In genomic region chr13:33184530-33184929, GRCh38 we compare ENCODE assay signal across 16 cellular contexts.
"Had no signal": no experiment of that assay in that cellular context is flagged by ENCODE, and none has a peak within 500 bp of the region (broad histone marks: within the 10 kb centered on the region; RNA-seq: fewer than 3 reads in every experiment).

No MANE protein-coding gene starts in this region.

- DNase-seq: activated CD4-positive, alpha-beta memory T cell treated with anti-CD3 and anti-CD28 coated beads, Interleukin-2, amount 10 ng/mL, durations not matched to agents 7 days and 5 days; activated gamma-delta T cell treated with Interleukin-2 at 50 U/mL for 16 hours; activated T-cell treated with anti-CD3 and anti-CD28 coated beads, Interleukin-2, amount 50 U/mL, for 48 hours; effector CD8-positive, alpha-beta T cell; posterior cingulate gyrus; right cardiac atrium; SIG-M5; stimulated activated CD4-positive, alpha-beta T cell treated with anti-CD3 and anti-CD28 coated beads, Interleukin-2, amount 100 ng/mL, for 24 hours; stimulated activated naive B cell treated with anti-CD40 and anti-IgM and Interleukin-4, amounts not matched to agents 10 μg/mL and 1 μg/mL and 100 μg/mL, for 72 hours; substantia nigra; T-cell; T1000; trophoblast cell had no signal

- H3K36me3 Mint-ChIP-seq: stimulated activated naive B cell treated with anti-CD40 and anti-IgM and Interleukin-4, amounts not matched to agents 10 μg/mL and 1 μg/mL and 100 μg/mL, for 72 hours; T-cell had no signal

- H3K27ac ChIP-seq: ascending aorta, cardiac muscle cell had no signal

- H3K9me3 ChIP-seq: ascending aorta had no signal

- H3K36me3 ChIP-seq: ascending aorta, cardiac muscle cell had no signal

- H3K9me3 Mint-ChIP-seq: activated CD4-positive, alpha-beta memory T cell treated with anti-CD3 and anti-CD28 coated beads, Interleukin-2, amount 10 ng/mL, durations not matched to agents 7 days and 5 days; stimulated activated naive B cell treated with anti-CD40 and anti-IgM and Interleukin-4, amounts not matched to agents 10 μg/mL and 1 μg/mL and 100 μg/mL, for 72 hours; T-cell had no signal

- H3K4me3 ChIP-seq: ascending aorta, cardiac muscle cell, coronary artery had no signal

- H3K4me3 Mint-ChIP-seq: activated CD4-positive, alpha-beta memory T cell treated with anti-CD3 and anti-CD28 coated beads, Interleukin-2, amount 10 ng/mL, durations not matched to agents 7 days and 5 days; stimulated activated naive B cell treated with anti-CD40 and anti-IgM and Interleukin-4, amounts not matched to agents 10 μg/mL and 1 μg/mL and 100 μg/mL, for 72 hours; T-cell had no signal

- H3K27me3 ChIP-seq: ascending aorta, cardiac muscle cell had no signal

- H3K27ac Mint-ChIP-seq: activated CD4-positive, alpha-beta memory T cell treated with anti-CD3 and anti-CD28 coated beads, Interleukin-2, amount 10 ng/mL, durations not matched to agents 7 days and 5 days; stimulated activated naive B cell treated with anti-CD40 and anti-IgM and Interleukin-4, amounts not matched to agents 10 μg/mL and 1 μg/mL and 100 μg/mL, for 72 hours; T-cell had no signal
